8 cellular contexts compared by ENCODE assay signal in genomic region chr5:6829150-6829784, GRCh38.
DNase-seq lines count a peak whose midpoint lies in the region; ATAC-seq and TF ChIP-seq lines count a peak whose summit lies in the region.

No MANE protein-coding gene starts in this region.

- H3K27me3 ChIP-seq in CD4-positive, CD25-positive, alpha-beta regulatory T cell (ENCODE audit: control insufficient read depth, insufficient read depth, low read length) = no peaks in the 10 kb centered on the region
- peaks cover 35% of the 10 kb centered on the region for H3K27me3 ChIP-seq in left ventricle myocardium inferior (ENCODE audit: low read depth)

- H3K36me3 Mint-ChIP-seq in CD4-positive, CD25-positive, alpha-beta regulatory T cell = no peaks in the 10 kb centered on the region
- H3K36me3 Mint-ChIP-seq in activated naive CD8-positive, alpha-beta T cell treated with anti-CD3 and anti-CD28 coated beads, Interleukin-2, amount 50 U/mL, for 24 hours (ENCODE audit: low read depth) = no peaks in the 10 kb centered on the region

- intact Hi-C loops in left ventricle myocardium inferior (cut with micrococcal nuclease) = no loop called here

- peak overlapping the region; percentile 63 to 97 (median 92) for H3K27ac Mint-ChIP-seq in CD4-positive, CD25-positive, alpha-beta regulatory T cell
- H3K27ac Mint-ChIP-seq in activated naive CD8-positive, alpha-beta T cell treated with anti-CD3 and anti-CD28 coated beads, Interleukin-2, amount 50 U/mL, for 24 hours = peak overlapping the region; percentile 82

- peak overlapping the region; percentile 95 for H3K4me3 ChIP-seq in CD4-positive, CD25-positive, alpha-beta regulatory T cell (ENCODE audit: low read depth, low read length)
- H3K4me3 ChIP-seq in left ventricle myocardium inferior = no peak overlapping the region

- peaks cover 41% of the 10 kb centered on the region for H3K4me1 ChIP-seq in CD4-positive, CD25-positive, alpha-beta regulatory T cell (ENCODE audit: control insufficient read depth, insufficient read depth, low read length, poor library complexity, severe bottlenecking)
- peaks cover 15% of the 10 kb centered on the region for H3K4me1 ChIP-seq in left ventricle myocardium inferior

- H3K27me3 Mint-ChIP-seq in CD4-positive, CD25-positive, alpha-beta regulatory T cell = no peaks in the 10 kb centered on the region
- H3K27me3 Mint-ChIP-seq in activated naive CD8-positive, alpha-beta T cell treated with anti-CD3 and anti-CD28 coated beads, Interleukin-2, amount 50 U/mL, for 24 hours = no peaks in the 10 kb centered on the region

- peak overlapping the region; percentile 46 to 95 (median 85) for H3K4me3 Mint-ChIP-seq in CD4-positive, CD25-positive, alpha-beta regulatory T cell
- H3K4me3 Mint-ChIP-seq in activated naive CD8-positive, alpha-beta T cell treated with anti-CD3 and anti-CD28 coated beads, Interleukin-2, amount 50 U/mL, for 24 hours = peak overlapping the region; percentile 75

- no peaks in the 10 kb centered on the region for H3K9me3 ChIP-seq in CD4-positive, CD25-positive, alpha-beta regulatory T cell (ENCODE audit: control insufficient read depth in 2 of 2, low read length in 2 of 2)
- no peaks in the 10 kb centered on the region for H3K9me3 ChIP-seq in left ventricle myocardium inferior (replicated peaks)

- peak; percentile 38 to 43 for ATAC-seq in CD4-positive, CD25-positive, alpha-beta regulatory T cell (ENCODE audit: low read depth in 2 of 2)
- ATAC-seq in GM19452 (IDR thresholded peaks at IDR 0.05; ENCODE audit: unreplicated experiment) (peak; percentile 72), HG03378 (IDR thresholded peaks at IDR 0.05; ENCODE audit: unreplicated experiment) (peak; percentile 95)
- ATAC-seq in activated naive CD8-positive, alpha-beta T cell treated with anti-CD3 and anti-CD28 coated beads, Interleukin-2, amount 50 U/mL, for 24 hours = peak; percentile 88

- H3K9me3 Mint-ChIP-seq in CD4-positive, CD25-positive, alpha-beta regulatory T cell = peaks cover 0 to 6% (median 1%) of the 10 kb centered on the region in 7 donors
- peaks cover 11% of the 10 kb centered on the region for H3K9me3 Mint-ChIP-seq in activated naive CD8-positive, alpha-beta T cell treated with anti-CD3 and anti-CD28 coated beads, Interleukin-2, amount 50 U/mL, for 24 hours

- H3K36me3 ChIP-seq in CD4-positive, CD25-positive, alpha-beta regulatory T cell (ENCODE audit: control insufficient read depth, insufficient read depth, low read length) = no peaks in the 10 kb centered on the region
- H3K36me3 ChIP-seq in left ventricle myocardium inferior = no peaks in the 10 kb centered on the region

- H3K27ac ChIP-seq in CD4-positive, CD25-positive, alpha-beta regulatory T cell (ENCODE audit: insufficient read depth, low read length, poor library complexity, severe bottlenecking) = peak overlapping the region; percentile 52
- no peak overlapping the region for H3K27ac ChIP-seq in left ventricle myocardium inferior (replicated peaks)

- DNase-seq in CD4-positive, CD25-positive, alpha-beta regulatory T cell = peak in 2 of 3 donors; percentile 22 to 55
- DNase-seq in activated naive CD8-positive, alpha-beta T cell treated with anti-CD3 and anti-CD28 coated beads, Interleukin-2, amount 50 U/mL, for 24 hours = peak; percentile 48
- no peak for DNase-seq in dermis blood vessel endothelial cell
- DNase-seq in islet precursor cell = no peak
- DNase-seq in NCI-H2081 treated with DMSO at 0.1 percent for 48 hours (lab: John Stamatoyannopoulos, UW) = no peak
- DNase-seq in left ventricle myocardium inferior = no peak

- peaks cover 16 to 58% (median 33%) of the 10 kb centered on the region in 4 donors for H3K4me1 Mint-ChIP-seq in CD4-positive, CD25-positive, alpha-beta regulatory T cell
- peaks cover 35% of the 10 kb centered on the region for H3K4me1 Mint-ChIP-seq in activated naive CD8-positive, alpha-beta T cell treated with anti-CD3 and anti-CD28 coated beads, Interleukin-2, amount 50 U/mL, for 24 hours

- no peak for TF ChIP-seq CTCF in left ventricle myocardium inferior (IDR thresholded peaks at IDR 0.05; ENCODE audit: borderline replicate concordance)

Comparison
In these comparisons a context has a peak if more than half of its experiments do, and no peak if none do; other contexts are left out.
1. ATAC-seq: peak in every context shown above with its lines; median percentile 95 in HG03378; 88 in activated naive CD8-positive, alpha-beta T cell treated with anti-CD3 and anti-CD28 coated beads, Interleukin-2, amount 50 U/mL, for 24 hours; 72 in GM19452; 40 in CD4-positive, CD25-positive, alpha-beta regulatory T cell.
2. DNase-seq: peak in CD4-positive, CD25-positive, alpha-beta regulatory T cell (2 of 3) and activated naive CD8-positive, alpha-beta T cell treated with anti-CD3 and anti-CD28 coated beads, Interleukin-2, amount 50 U/mL, for 24 hours (single experiment); none in dermis blood vessel endothelial cell (single experiment), islet precursor cell (single experiment), NCI-H2081 treated with DMSO at 0.1 percent for 48 hours (single experiment) and left ventricle myocardium inferior (single experiment).